In genomic region chr12:47054659-47055058, GRCh38 we compare ENCODE assay signal across 17 cellular contexts.
"Had no signal": no experiment of that assay in that cellular context is flagged by ENCODE, and none has a peak within 500 bp of the region (broad histone marks: within the 10 kb centered on the region; RNA-seq: fewer than 3 reads in every experiment).

No MANE protein-coding gene starts in this region.

- DNase-seq: esophagus squamous epithelium; foreskin fibroblast; glutamatergic neuron; left ventricle myocardium inferior; lower lobe of right lung; mesenchymal stem cell; midbrain; right lobe of liver; stimulated activated CD4-positive, alpha-beta T cell treated with anti-CD3 and anti-CD28 coated beads, Interleukin-4, amount 100 ng/mL, for 1 hour; stimulated activated CD8-positive, alpha-beta memory T cell treated with anti-CD3 and anti-CD28 coated beads, Interleukin-4, amount 100 ng/mL, for 48 hours; trophoblast cell had no signal

- H3K36me3 Mint-ChIP-seq: stimulated activated effector memory CD8-positive, alpha-beta T cell treated with anti-CD3 and anti-CD28 coated beads, Interleukin-12 subunit alpha, Interleukin-12 subunit beta, amount 100 ng/mL, for 72 hours had no signal

- H2AFZ ChIP-seq: parathyroid adenoma had no signal

- H3K27ac Mint-ChIP-seq: dendritic cell treated with granulocyte-macrophage colony-stimulating factor and Interleukin-4, amounts not matched to agents 40 ng/mL and 50 ng/mL, for 4 days; nephron; stimulated activated effector memory CD8-positive, alpha-beta T cell treated with anti-CD3 and anti-CD28 coated beads, Interleukin-12 subunit alpha, Interleukin-12 subunit beta, amount 100 ng/mL, for 72 hours had no signal

- H3K27me3 Mint-ChIP-seq: dendritic cell treated with granulocyte-macrophage colony-stimulating factor and Interleukin-4, amounts not matched to agents 40 ng/mL and 50 ng/mL, for 4 days had no signal

- H3K4me1 ChIP-seq: esophagus squamous epithelium, gastroesophageal sphincter, left ventricle myocardium inferior, lower lobe of right lung, parathyroid adenoma, prostate gland, right lobe of liver had no signal

- H3K27ac ChIP-seq: esophagus squamous epithelium, gastroesophageal sphincter, left ventricle myocardium inferior, lower lobe of right lung, parathyroid adenoma, prostate gland, right lobe of liver had no signal

- H3K9me3 ChIP-seq: prostate gland had no signal

- H3K4me1 Mint-ChIP-seq: nephron; stimulated activated effector memory CD8-positive, alpha-beta T cell treated with anti-CD3 and anti-CD28 coated beads, Interleukin-12 subunit alpha, Interleukin-12 subunit beta, amount 100 ng/mL, for 72 hours had no signal

- H3K4me3 ChIP-seq: esophagus squamous epithelium, gastroesophageal sphincter, left ventricle myocardium inferior, lower lobe of right lung, prostate gland, right lobe of liver had no signal

- ATAC-seq: gastroesophageal sphincter; lower lobe of right lung; stimulated activated effector memory CD8-positive, alpha-beta T cell treated with anti-CD3 and anti-CD28 coated beads, Interleukin-12 subunit alpha, Interleukin-12 subunit beta, amount 100 ng/mL, for 72 hours had no signal

- H3K9ac ChIP-seq: parathyroid adenoma had no signal

- H3K27me3 ChIP-seq: esophagus squamous epithelium, gastroesophageal sphincter, right lobe of liver had no signal

- H3K4me3 Mint-ChIP-seq: dendritic cell treated with granulocyte-macrophage colony-stimulating factor and Interleukin-4, amounts not matched to agents 40 ng/mL and 50 ng/mL, for 4 days; nephron; stimulated activated effector memory CD8-positive, alpha-beta T cell treated with anti-CD3 and anti-CD28 coated beads, Interleukin-12 subunit alpha, Interleukin-12 subunit beta, amount 100 ng/mL, for 72 hours had no signal

- H3K79me2 ChIP-seq: parathyroid adenoma had no signal

- H3K36me3 ChIP-seq: esophagus squamous epithelium, gastroesophageal sphincter, left ventricle myocardium inferior, lower lobe of right lung, prostate gland, right lobe of liver had no signal
